ENCODE assay signal across 12 cellular contexts in the genomic region with DNA sequence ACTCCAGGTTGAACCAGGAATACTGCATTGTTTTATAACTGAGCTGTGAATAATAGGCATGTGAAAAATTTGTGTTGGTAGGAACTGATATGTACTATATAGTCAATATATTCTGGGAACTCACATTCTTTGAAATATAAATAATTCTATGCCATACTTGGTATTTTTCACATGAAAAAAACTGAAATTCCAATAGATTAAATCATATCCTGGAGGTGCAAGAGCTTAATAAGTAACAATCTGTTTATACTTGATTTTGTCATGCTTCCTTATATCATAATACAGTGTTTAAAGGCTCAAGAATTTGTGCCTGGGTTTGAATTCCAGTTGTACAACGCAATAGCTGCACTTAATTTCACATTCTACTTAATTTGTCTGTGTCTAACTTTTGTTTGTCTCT.
DNase-seq lines count a peak whose midpoint lies in the region; ATAC-seq and TF ChIP-seq lines count a peak whose summit lies in the region.
"Had no signal": no experiment of that assay in that cellular context is flagged by ENCODE, and none has a peak within 500 bp of the region (broad histone marks: within the 10 kb centered on the region; RNA-seq: fewer than 3 reads in every experiment).

No MANE protein-coding gene starts in this region.

- H3K79me2 ChIP-seq in fibroblast of lung (ENCODE audit: control insufficient read depth, insufficient read depth, low read length) (no peaks in the 10 kb centered on the region), osteoblast (ENCODE audit: insufficient read depth, low read length) (no peaks in the 10 kb centered on the region)

- DNase-seq in AG04449 (ENCODE audit: low read depth, low spot score) (peak; percentile 59), RWPE2 (ENCODE audit: low spot score) (no peak), fibroblast of lung (ENCODE audit: low read depth in 2 of 2) (peak; percentile 53 to 89), osteoblast (ENCODE audit: insufficient read length, low spot score, missing footprints) (no peak), DMS 273 treated with DMSO at 0.1 percent for 48 hours (lab: John Stamatoyannopoulos, UW) (no peak), hypothalamus (lab: John Stamatoyannopoulos, UW) (no peak), esophagus muscularis mucosa (ENCODE audit: extremely low spot score) (no peak)
- DNase-seq: DMS79, dorsolateral prefrontal cortex, NCI-H1048, NCI-H2227 treated with DMSO at 0.1 percent for 48 hours had no signal

- H4K20me1 ChIP-seq in fibroblast of lung (ENCODE audit: control insufficient read depth, extremely low read depth, insufficient read depth, low read length) (no peaks in the 10 kb centered on the region), osteoblast (ENCODE audit: insufficient read depth, low read length) (no peaks in the 10 kb centered on the region)

- WGBS in esophagus muscularis mucosa, result 74% methylated on average over 1 of the region's 1 CpG

- no peak overlapping the region for H3K9ac ChIP-seq in fibroblast of lung (ENCODE audit: insufficient read depth, low read length)

- H3K27me3 ChIP-seq in RWPE2 (ENCODE audit: insufficient read depth, poor library complexity, severe bottlenecking), result no peaks in the 10 kb centered on the region
- no peaks in the 10 kb centered on the region for H3K27me3 ChIP-seq in fibroblast of lung (ENCODE audit: control insufficient read depth, insufficient read depth, low read length)
- no peaks in the 10 kb centered on the region for H3K27me3 ChIP-seq in osteoblast (ENCODE audit: insufficient read depth, low read length)
- no peaks in the 10 kb centered on the region for H3K27me3 ChIP-seq in esophagus muscularis mucosa
- H3K27me3 ChIP-seq: dorsolateral prefrontal cortex had no signal

- CTCF ChIA-PET in AG04449 (lab: Yijun Ruan, JAX), result interaction anchor here (0.6 to 0.7 kb wide), 2 partner anchors 21 to 47 kb away, joined by 3 read pairs; no protein-coding TSS in a partner anchor

- no peak overlapping the region for H3K4me3 ChIP-seq in AG04449 (ENCODE audit: low read depth, low read length)
- no peak overlapping the region for H3K4me3 ChIP-seq in RWPE2 (ENCODE audit: severe bottlenecking)
- H3K4me3 ChIP-seq in fibroblast of lung (replicated peaks in 1 of 4; ENCODE audit: control extremely low read depth in 1 of 4, insufficient read depth in 1 of 4, low read depth in 3 of 4, low read length in 4 of 4), result no peak overlapping the region
- no peak overlapping the region for H3K4me3 ChIP-seq in osteoblast (ENCODE audit: insufficient read depth, low read length)
- peak overlapping the region in 1 of 4 donors; percentile 2 for H3K4me3 ChIP-seq in esophagus muscularis mucosa

- H2AFZ ChIP-seq in fibroblast of lung (ENCODE audit: low read length), result no peak overlapping the region
- no peak overlapping the region for H2AFZ ChIP-seq in osteoblast (ENCODE audit: low read length)

- TF ChIP-seq CTCF in AG04449 (IDR thresholded peaks at IDR 0.05; ENCODE audit: insufficient read depth, low read length, missing control alignments) (no peak), RWPE2 (IDR thresholded peaks at IDR 0.05; ENCODE audit: poor library complexity, severe bottlenecking) (no peak), fibroblast of lung (conservative IDR thresholded peaks at IDR 0.05 in 1 of 2, IDR thresholded peaks at IDR 0.05 in 1 of 2; ENCODE audit: low read depth in 1 of 2, low read length in 2 of 2) (no peak), osteoblast (IDR thresholded peaks at IDR 0.05; ENCODE audit: extremely low read depth, low read depth, low read length) (no peak), esophagus muscularis mucosa (IDR thresholded peaks at IDR 0.05) (no peak)

- peak; percentile 56 for ATAC-seq in RWPE2 (ENCODE audit: low read depth)
- no peak for ATAC-seq in GM19452 (IDR thresholded peaks at IDR 0.05; ENCODE audit: unreplicated experiment)

- H3K36me3 ChIP-seq in RWPE2 (ENCODE audit: low read depth) (no peaks in the 10 kb centered on the region), fibroblast of lung (ENCODE audit: control insufficient read depth, insufficient read depth, low read length) (no peaks in the 10 kb centered on the region), osteoblast (ENCODE audit: insufficient read depth, low read length) (no peaks in the 10 kb centered on the region), esophagus muscularis mucosa (no peaks in the 10 kb centered on the region)

- intact Hi-C loops in esophagus muscularis mucosa (cut with DNase I), result no loop called here

- H3K4me2 ChIP-seq in fibroblast of lung (ENCODE audit: extremely low read depth, insufficient read depth, low read length) (peak overlapping the region; percentile 37), osteoblast (ENCODE audit: insufficient read depth, low read length) (peak overlapping the region; percentile 80)

- H3K9me3 ChIP-seq in RWPE2 (ENCODE audit: severe bottlenecking), result no peaks in the 10 kb centered on the region
- no peaks in the 10 kb centered on the region for H3K9me3 ChIP-seq in fibroblast of lung (ENCODE audit: control insufficient read depth, insufficient read depth, low read depth, low read length)
- H3K9me3 ChIP-seq in osteoblast (ENCODE audit: low read depth, low read length), result no peaks in the 10 kb centered on the region
- peaks cover 0 to 8% (median 0%) of the 10 kb centered on the region in 4 donors for H3K9me3 ChIP-seq in esophagus muscularis mucosa

- TF ChIP-seq EP300 in esophagus muscularis mucosa (IDR thresholded peaks at IDR 0.05), result no peak

- no peak for TF ChIP-seq POLR2A in esophagus muscularis mucosa (IDR thresholded peaks at IDR 0.05; ENCODE audit: low read depth)

- POLR2A ChIA-PET in AG04449 (lab: Yijun Ruan, JAX), result interaction anchor here (0.9 kb wide), 1 partner anchor 43 kb away, joined by 3 read pairs; no protein-coding TSS in a partner anchor

- H3K4me1 ChIP-seq in RWPE2 (ENCODE audit: insufficient read depth, poor library complexity, severe bottlenecking) (peaks cover 21% of the 10 kb centered on the region), fibroblast of lung (ENCODE audit: control insufficient read depth, extremely low read depth, insufficient read depth, low read length) (no peaks in the 10 kb centered on the region), osteoblast (ENCODE audit: insufficient read depth, low read length) (peaks cover 34% of the 10 kb centered on the region), esophagus muscularis mucosa (no peaks in the 10 kb centered on the region)

- H3K27ac ChIP-seq in RWPE2 (ENCODE audit: poor library complexity, severe bottlenecking), result peak overlapping the region; percentile 83
- peak overlapping the region; percentile 41 for H3K27ac ChIP-seq in fibroblast of lung (ENCODE audit: insufficient read depth, low read length)
- peak overlapping the region; percentile 92 for H3K27ac ChIP-seq in osteoblast (ENCODE audit: low read depth, low read length)
- peak overlapping the region in 1 of 4 donors; percentile 33 for H3K27ac ChIP-seq in esophagus muscularis mucosa (replicated peaks in 1 of 4)

Comparison
In these comparisons a context has a peak if more than half of its experiments do, and no peak if none do; other contexts are left out.
1. DNase-seq: peak in AG04449 (single experiment) and fibroblast of lung (2 of 2); none in RWPE2 (single experiment), osteoblast (single experiment), DMS 273 treated with DMSO at 0.1 percent for 48 hours (single experiment), hypothalamus (0 of 51) and esophagus muscularis mucosa (single experiment).